ENCODE assay signal across 18 cellular contexts in the genomic region with DNA sequence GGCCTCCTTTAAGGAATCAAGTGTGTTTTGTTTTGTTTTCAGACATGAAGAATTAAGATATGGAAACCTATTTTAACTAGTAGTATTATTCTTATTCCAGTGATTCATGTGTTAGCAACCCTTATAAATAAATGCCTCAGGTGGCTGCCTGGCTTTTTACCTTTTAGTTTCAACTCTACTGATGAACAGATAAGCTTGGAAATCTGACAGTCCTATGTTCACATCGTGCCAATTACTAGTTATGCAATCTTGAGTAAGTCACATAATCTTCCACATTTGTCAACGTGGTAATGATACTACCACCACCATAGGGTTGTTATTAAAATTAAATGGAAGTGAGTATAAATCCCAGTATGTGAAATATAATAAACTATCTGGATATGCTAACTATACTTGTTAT.
DNase-seq lines count a peak whose midpoint lies in the region; ATAC-seq and TF ChIP-seq lines count a peak whose summit lies in the region.
"Had no signal": no experiment of that assay in that cellular context is flagged by ENCODE, and none has a peak within 500 bp of the region (broad histone marks: within the 10 kb centered on the region; RNA-seq: fewer than 3 reads in every experiment).

No MANE protein-coding gene starts in this region.

- peak overlapping the region; percentile 29 to 53 (median 41) for H3K27ac ChIP-seq in right lobe of liver

- TF ChIP-seq POLR2A in right lobe of liver (IDR thresholded peaks at IDR 0.05): no peak

- no peaks in the 10 kb centered on the region for H3K36me3 ChIP-seq in right lobe of liver
- H3K36me3 ChIP-seq: MG63 had no signal

- no TSS peak for BruUV-seq in MCF 10A (replicated peaks; lab: Mats Ljungman, UMichigan)

- POLR2A ChIA-PET in MCF 10A (lab: Yijun Ruan, JAX): interaction anchor here (0.6 to 4.2 kb wide), 12 partner anchors 10 to 1439 kb away, joined by 3 to 38 read pairs (median 4); a partner anchor contains a TSS

- H3K36me3 Mint-ChIP-seq in MCF 10A (ENCODE audit: insufficient read depth, unreplicated experiment) (no peaks in the 10 kb centered on the region), mesothelial cell of epicardium (no peaks in the 10 kb centered on the region)
- H3K36me3 Mint-ChIP-seq: activated naive CD4-positive, alpha-beta T cell treated with anti-CD3 and anti-CD28 coated beads, Interleukin-2, amount 50 U/mL, for 24 hours; immature natural killer cell had no signal

- CTCF ChIA-PET in MCF 10A (lab: Yijun Ruan, JAX): no interaction called here

- DNase-seq in AML-193 (lab: John Stamatoyannopoulos, UW) (peak; percentile 60 to 61), HT-29 (ENCODE audit: low spot score) (peak; percentile 43), MCF 10A (ENCODE audit: unreplicated experiment) (peak; percentile 65), right lobe of liver (no peak), NCI-H774 (lab: John Stamatoyannopoulos, UW) (no peak), dedifferentiated amniotic fluid mesenchymal stem cell (ENCODE audit: extremely low spot score) (no peak), mesothelial cell of epicardium (ENCODE audit: low spot score in 2 of 2, unreplicated experiment in 2 of 2) (no peak)
- DNase-seq in stimulated activated naive CD8-positive, alpha-beta T cell treated with anti-CD3 and anti-CD28 coated beads, Interleukin-15, Interleukin-2, amounts not matched to agents 100 U/mL and 50 U/mL, for 24 hours: no peak
- DNase-seq: activated CD4-positive, alpha-beta T cell treated with anti-CD3 and anti-CD28 coated beads, Interleukin-2, amount 50 U/mL, for 48 hours; activated T-cell treated with anti-CD3 and anti-CD28 coated beads, Interleukin-2, amount 50 U/mL, for 24 hours; dermis blood vessel endothelial cell; immature natural killer cell; midbrain; NCI-H2081; NCI-H524 had no signal

- no peak overlapping the region for H3K4me3 ChIP-seq in right lobe of liver
- H3K4me3 ChIP-seq: MG63 had no signal

- TF ChIP-seq CTCF in MCF 10A (IDR thresholded peaks at IDR 0.05; ENCODE audit: unreplicated experiment): no peak
- no peak for TF ChIP-seq CTCF in right lobe of liver (IDR thresholded peaks at IDR 0.05)
- no peak for TF ChIP-seq CTCF in mesothelial cell of epicardium (IDR thresholded peaks at IDR 0.05; ENCODE audit: unreplicated experiment)

- no peaks in the 10 kb centered on the region for H3K9me3 Mint-ChIP-seq in MCF 10A (ENCODE audit: unreplicated experiment)
- peaks cover 3% of the 10 kb centered on the region for H3K9me3 Mint-ChIP-seq in mesothelial cell of epicardium
- H3K9me3 Mint-ChIP-seq: activated naive CD4-positive, alpha-beta T cell treated with anti-CD3 and anti-CD28 coated beads, Interleukin-2, amount 50 U/mL, for 24 hours; activated T-cell treated with anti-CD3 and anti-CD28 coated beads, Interleukin-2, amount 50 U/mL, for 24 hours; immature natural killer cell; neural crest cell had no signal

- H3K4me3 Mint-ChIP-seq in MCF 10A (ENCODE audit: unreplicated experiment): no peak overlapping the region
- no peak overlapping the region for H3K4me3 Mint-ChIP-seq in mesothelial cell of epicardium
- H3K4me3 Mint-ChIP-seq: activated naive CD4-positive, alpha-beta T cell treated with anti-CD3 and anti-CD28 coated beads, Interleukin-2, amount 50 U/mL, for 24 hours; activated T-cell treated with anti-CD3 and anti-CD28 coated beads, Interleukin-2, amount 50 U/mL, for 24 hours; immature natural killer cell; neural crest cell had no signal

- 14% methylated on average over 2 of the region's 2 CpGs for WGBS in right lobe of liver (ENCODE audit: insufficient coverage, low coverage, low lambda C conversion rate, missing lambda C conversion rate)

- peak; percentile 74 to 83 (median 78) for ATAC-seq in right lobe of liver
- ATAC-seq in stimulated activated naive CD8-positive, alpha-beta T cell treated with anti-CD3 and anti-CD28 coated beads, Interleukin-15, Interleukin-2, amounts not matched to agents 100 U/mL and 50 U/mL, for 24 hours: no peak

- H3K27ac Mint-ChIP-seq in MCF 10A (ENCODE audit: low read depth, unreplicated experiment): peak overlapping the region; percentile 28
- H3K27ac Mint-ChIP-seq in mesothelial cell of epicardium: no peak overlapping the region
- H3K27ac Mint-ChIP-seq: activated naive CD4-positive, alpha-beta T cell treated with anti-CD3 and anti-CD28 coated beads, Interleukin-2, amount 50 U/mL, for 24 hours; activated T-cell treated with anti-CD3 and anti-CD28 coated beads, Interleukin-2, amount 50 U/mL, for 24 hours; immature natural killer cell had no signal

- H3K4me1 Mint-ChIP-seq in MCF 10A (ENCODE audit: insufficient read depth, unreplicated experiment): peaks cover 46% of the 10 kb centered on the region
- peaks cover 38% of the 10 kb centered on the region for H3K4me1 Mint-ChIP-seq in mesothelial cell of epicardium
- H3K4me1 Mint-ChIP-seq: activated naive CD4-positive, alpha-beta T cell treated with anti-CD3 and anti-CD28 coated beads, Interleukin-2, amount 50 U/mL, for 24 hours; immature natural killer cell had no signal

- H3K9me3 ChIP-seq in right lobe of liver: no peaks in the 10 kb centered on the region
- H3K9me3 ChIP-seq: MG63 had no signal

- H3K27me3 Mint-ChIP-seq in MCF 10A (ENCODE audit: insufficient read depth, unreplicated experiment) (no peaks in the 10 kb centered on the region), mesothelial cell of epicardium (ENCODE audit: low read depth) (no peaks in the 10 kb centered on the region)

- peaks cover 0 to 39% (median 16%) of the 10 kb centered on the region in 4 donors for H3K4me1 ChIP-seq in right lobe of liver

- no peaks in the 10 kb centered on the region for H3K27me3 ChIP-seq in right lobe of liver
- H3K27me3 ChIP-seq: MG63 had no signal

- intact Hi-C loops in MCF 10A (cut with micrococcal nuclease) (loop anchor here (2.0 kb wide), 1 partner anchor 65 kb away; a partner anchor contains a TSS), right lobe of liver (cut with DNase I) (no loop called here)

Comparison
In these comparisons a context has a peak if more than half of its experiments do, and no peak if none do; other contexts are left out.
1. DNase-seq: peak in AML-193 (2 of 2), HT-29 (single experiment) and MCF 10A (single experiment); none in right lobe of liver (0 of 3), stimulated activated naive CD8-positive, alpha-beta T cell treated with anti-CD3 and anti-CD28 coated beads, Interleukin-15, Interleukin-2, amounts not matched to agents 100 U/mL and 50 U/mL, for 24 hours (single experiment), NCI-H774 (single experiment), dedifferentiated amniotic fluid mesenchymal stem cell (single experiment) and mesothelial cell of epicardium (0 of 2).